In genomic region chr6:142118926-142119325, GRCh38 we compare ENCODE assay signal across 1 cellular context.
TF ChIP-seq lines count a peak whose summit lies in the region.

No MANE protein-coding gene starts in this region.

TF ChIP-seq in WTC11, 78 proteins besides CTCF, POLR2A, EP300 and RAD21 (continued from another document):
- no peak for TF ChIP-seq E2F1 (CRISPR knock-in tag; IDR thresholded peaks at IDR 0.05)
- no peak for TF ChIP-seq FOXK1 (CRISPR knock-in tag; IDR thresholded peaks at IDR 0.05)
